In the genomic region with DNA sequence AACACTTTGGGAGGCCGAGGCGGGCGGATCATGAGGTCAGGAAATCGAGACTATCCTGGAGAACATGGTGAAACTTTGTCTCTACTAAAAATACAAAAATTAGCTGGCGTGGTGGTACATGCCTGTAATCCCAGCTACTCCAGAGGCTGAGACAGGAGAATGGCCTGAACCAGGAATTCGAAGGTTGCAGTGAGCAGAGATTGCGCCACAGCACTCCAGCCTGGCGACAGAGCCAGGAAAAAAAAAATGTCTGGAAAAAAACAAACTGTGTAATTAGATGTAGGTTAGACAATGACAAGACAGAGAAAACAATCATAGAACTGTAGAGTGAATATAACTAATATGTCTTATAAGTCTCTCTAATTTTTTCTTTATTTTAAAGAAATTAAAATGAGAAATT, we compare ENCODE assay signal across 10 cellular contexts.
"Had no signal": no experiment of that assay in that cellular context is flagged by ENCODE, and none has a peak within 500 bp of the region (broad histone marks: within the 10 kb centered on the region; RNA-seq: fewer than 3 reads in every experiment).

No MANE protein-coding gene starts in this region.

- H3K4me1 Mint-ChIP-seq: IgD-negative memory B cell had no signal

- H3K4me3 ChIP-seq: GM23248, HAP-1, K562 had no signal

- H3K9me3 Mint-ChIP-seq: HFFc6 had no signal

- DNase-seq: GM23248, H7, HFFc6, KG1 had no signal

- H3K27me3 Mint-ChIP-seq: IgD-negative memory B cell had no signal

- H3K27ac Mint-ChIP-seq: HFFc6, IgD-negative memory B cell had no signal

- ATAC-seq: HCT116, HepG2, K562 had no signal

- FAIRE-seq: HepG2, K562 had no signal

- H3K36me3 ChIP-seq: HAP-1 had no signal

- H3K27ac ChIP-seq: GM23248, HL-60 had no signal

- H3K9me3 ChIP-seq: HAP-1 had no signal

- H3K4me3 Mint-ChIP-seq: HFFc6 had no signal
